Comparison of ENCODE assay signal across 1 cellular context in genomic region chr1:1199961-1200875, GRCh38.
TF ChIP-seq lines count a peak whose summit lies in the region.

No MANE protein-coding gene starts in this region.

TF ChIP-seq in K562, 482 proteins besides CTCF, POLR2A, EP300 and RAD21 (continued from another document):
- TF ChIP-seq ZNF318 (IDR thresholded peaks at IDR 0.05; ENCODE audit: borderline replicate concordance in 1 of 2, low read depth in 1 of 2) (no peak), XRCC3 (IDR thresholded peaks at IDR 0.05) (no peak), TEAD2 (tag; IDR thresholded peaks at IDR 0.05) (no peak), STAT6 (CRISPR knock-in tag; IDR thresholded peaks at IDR 0.05) (no peak), E2F1 (CRISPR knock-in tag; IDR thresholded peaks at IDR 0.05) (no peak), ZNF282 (CRISPR knock-in tag; IDR thresholded peaks at IDR 0.05) (no peak), IRF1 (CRISPR knock-in tag; IDR thresholded peaks at IDR 0.05; ENCODE audit: borderline replicate concordance) (no peak), ZKSCAN8 (CRISPR knock-in tag; IDR thresholded peaks at IDR 0.05) (no peak), GTF2A2 (tag; IDR thresholded peaks at IDR 0.05) (no peak), MCM2 (IDR thresholded peaks at IDR 0.05; ENCODE audit: low read depth) (no peak), XRCC4 (IDR thresholded peaks at IDR 0.05; ENCODE audit: extremely low read depth, insufficient read depth, insufficient read length) (no peak), RHOXF2B (CRISPR knock-in tag; conservative IDR thresholded peaks at IDR 0.05) (no peak), FOXM1 (IDR thresholded peaks at IDR 0.05; ENCODE audit: low read depth) (no peak), FOXM1 (CRISPR knock-in tag; IDR thresholded peaks at IDR 0.05; ENCODE audit: low read depth) (0 out of 2 replicates have a peak, but pooled peaks have one; percentile 36), PKNOX1 (IDR thresholded peaks at IDR 0.05) (no peak), MAX (CRISPR knock-in tag; IDR thresholded peaks at IDR 0.05) (peak; percentile 20; the same call in 1 of the 2 replicates)
